8 cellular contexts compared by ENCODE assay signal in genomic region chr10:113454341-113455061, GRCh38.
A peak's percentile ranks its signal among the peaks of the same experiment; 100 is the strongest.
DNase-seq lines count a peak whose midpoint lies in the region; ATAC-seq lines count a peak whose summit lies in the region.

No MANE protein-coding gene starts in this region.

- DNase-seq in COLO668 (lab: John Stamatoyannopoulos, UW; ENCODE audit: unreplicated experiment), result peak; percentile 21
- peak; percentile 38 for DNase-seq in RKO (ENCODE audit: low spot score)
- DNase-seq in myocyte (ENCODE audit: low read depth), result peak; percentile 9
- no peak for DNase-seq in activated CD4-positive, CD25-positive, alpha-beta regulatory T cell treated with anti-CD3 and anti-CD28 coated beads, Interleukin-2, amount 50 U/mL, for 72 hours

- ATAC-seq in GM18867 (IDR thresholded peaks at IDR 0.05; ENCODE audit: unreplicated experiment), result peak; percentile 55
- peak; percentile 28 for ATAC-seq in esophagus mucosa
- no peak for ATAC-seq in HG03520 (IDR thresholded peaks at IDR 0.05; ENCODE audit: unreplicated experiment)
- ATAC-seq in HG02884 (IDR thresholded peaks at IDR 0.05; ENCODE audit: unreplicated experiment), result no peak

Comparison
In these comparisons a context has a peak if more than half of its experiments do, and no peak if none do; other contexts are left out.
1. ATAC-seq: peak in GM18867 (single experiment) and esophagus mucosa (single experiment); none in HG03520 (single experiment) and HG02884 (single experiment).